22 cellular contexts compared by ENCODE assay signal in the genomic region with DNA sequence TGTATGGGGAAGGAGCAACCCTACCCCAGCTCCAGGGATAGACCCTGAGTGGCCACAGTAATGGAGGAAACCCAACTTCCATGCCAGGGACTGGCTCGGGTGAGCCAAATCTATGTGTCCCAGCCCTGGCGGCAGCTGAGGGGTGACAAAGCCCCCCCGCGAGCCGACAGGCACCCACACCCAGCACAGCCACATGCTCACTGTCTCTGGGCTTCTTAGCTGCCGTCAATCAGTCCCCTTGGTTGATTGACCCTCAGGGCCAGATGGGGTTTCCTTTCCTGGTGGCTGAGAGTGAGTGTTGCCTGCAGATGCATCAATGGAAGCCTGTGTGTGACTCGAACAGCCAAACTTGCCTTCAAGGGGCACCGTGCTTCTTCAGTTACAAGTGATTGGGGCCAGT. TPM values are rescaled to one million over a fixed set of nuclear protein-coding genes. Genes with fewer than 3 reads are reported as not detected.
A peak's percentile ranks its signal among the peaks of the same experiment; 100 is the strongest.
DNase-seq lines count a peak whose midpoint lies in the region; ATAC-seq and TF ChIP-seq lines count a peak whose summit lies in the region.
"Had no signal": no experiment of that assay in that cellular context is flagged by ENCODE, and none has a peak within 500 bp of the region (broad histone marks: within the 10 kb centered on the region; RNA-seq: fewer than 3 reads in every experiment).

No MANE protein-coding gene starts in this region.

- in situ Hi-C loops in mammary epithelial cell (cut with MboI; ENCODE audit: low sequenced_read_pairs in 2 of 2): no loop called here

- no peak overlapping the region for H2AK5ac ChIP-seq in mesenchymal stem cell (ENCODE audit: low read length, severe bottlenecking)

- TF ChIP-seq CTCF in coronary artery (IDR thresholded peaks at IDR 0.05): no peak
- no peak for TF ChIP-seq CTCF in sigmoid colon (IDR thresholded peaks at IDR 0.05)
- TF ChIP-seq CTCF in PC-3 (conservative IDR thresholded peaks at IDR 0.05; ENCODE audit: low read depth, low read length): no peak
- TF ChIP-seq CTCF in mammary epithelial cell (conservative IDR thresholded peaks at IDR 0.05 in 1 of 2, IDR thresholded peaks at IDR 0.05 in 1 of 2; ENCODE audit: extremely low read depth in 1 of 2, insufficient read depth in 1 of 2, low read depth in 1 of 2, low read length in 2 of 2): no peak

- no peak overlapping the region for H4K8ac ChIP-seq in mesenchymal stem cell (ENCODE audit: low read length)

- H4K20me1 ChIP-seq in PC-3 (ENCODE audit: low read length) (no peaks in the 10 kb centered on the region), mammary epithelial cell (ENCODE audit: insufficient read depth, low read length) (no peaks in the 10 kb centered on the region)

- no peak overlapping the region for H4K91ac ChIP-seq in mesenchymal stem cell (ENCODE audit: low read length)

- H3K27ac ChIP-seq in coronary artery (no peak overlapping the region), mesenchymal stem cell (ENCODE audit: low read length, poor library complexity, severe bottlenecking) (no peak overlapping the region), sigmoid colon (no peak overlapping the region), PC-3 (ENCODE audit: low read length) (no peak overlapping the region), mammary epithelial cell (ENCODE audit: insufficient read depth, low read depth, low read length) (no peak overlapping the region)
- H3K27ac ChIP-seq: A549 had no signal

- no peak overlapping the region for H2BK5ac ChIP-seq in mesenchymal stem cell (ENCODE audit: low read depth, low read length, poor library complexity, severe bottlenecking)

- no peak overlapping the region for H2BK12ac ChIP-seq in mesenchymal stem cell (ENCODE audit: low read length in 2 of 2)

- TF ChIP-seq POLR2A in sigmoid colon (IDR thresholded peaks at IDR 0.05): no peak

- H2AFZ ChIP-seq in mesenchymal stem cell (ENCODE audit: low read depth, low read length) (no peak overlapping the region), PC-3 (ENCODE audit: low read length) (no peak overlapping the region), mammary epithelial cell (ENCODE audit: low read depth, low read length) (no peak overlapping the region)

- no peak overlapping the region for H2BK120ac ChIP-seq in mesenchymal stem cell (ENCODE audit: low read depth, low read length)

- H3K9me2 ChIP-seq in PC-3 (replicated peaks; ENCODE audit: low read length): no peaks in the 10 kb centered on the region

- H3K79me2 ChIP-seq in PC-3 (ENCODE audit: low read length) (no peaks in the 10 kb centered on the region), mammary epithelial cell (ENCODE audit: insufficient read depth, low read length) (no peaks in the 10 kb centered on the region)

- H3K18ac ChIP-seq in mesenchymal stem cell (ENCODE audit: low read depth in 1 of 2, low read length in 2 of 2): no peak overlapping the region

- H3K36me3 ChIP-seq in H7 (replicated peaks; ENCODE audit: control insufficient read depth, insufficient read depth, low read length): no peaks in the 10 kb centered on the region
- H3K36me3 ChIP-seq in mesenchymal stem cell (ENCODE audit: control insufficient read depth in 1 of 2, insufficient read depth in 2 of 2, low read depth in 1 of 2, low read length in 2 of 2): no peaks in the 10 kb centered on the region
- no peaks in the 10 kb centered on the region for H3K36me3 ChIP-seq in sigmoid colon
- H3K36me3 ChIP-seq in PC-3 (ENCODE audit: low read depth, low read length): no peaks in the 10 kb centered on the region
- H3K36me3 ChIP-seq in mammary epithelial cell (ENCODE audit: insufficient read depth, low read length): no peaks in the 10 kb centered on the region
- H3K36me3 ChIP-seq: BE2C, MG63 had no signal

- no peak overlapping the region for H3K23ac ChIP-seq in mesenchymal stem cell (ENCODE audit: low read length in 2 of 2)

- no peaks in the 10 kb centered on the region for H3K9me3 ChIP-seq in mesenchymal stem cell (ENCODE audit: control insufficient read depth, low read length)
- no peaks in the 10 kb centered on the region for H3K9me3 ChIP-seq in sigmoid colon
- no peaks in the 10 kb centered on the region for H3K9me3 ChIP-seq in PC-3 (ENCODE audit: low read length)
- H3K9me3 ChIP-seq in mammary epithelial cell (replicated peaks; ENCODE audit: insufficient read depth, low read length): no peaks in the 10 kb centered on the region
- H3K9me3 ChIP-seq: A549, BE2C, Caco-2, MG63 had no signal

- no peak overlapping the region for H3K4me3 ChIP-seq in H7 (ENCODE audit: insufficient read depth, low read depth, low read length)
- no peak overlapping the region for H3K4me3 ChIP-seq in coronary artery
- H3K4me3 ChIP-seq in mesenchymal stem cell (ENCODE audit: insufficient read depth in 1 of 2, low read depth in 1 of 2, low read length in 2 of 2): no peak overlapping the region
- no peak overlapping the region for H3K4me3 ChIP-seq in sigmoid colon
- H3K4me3 ChIP-seq in PC-3 (ENCODE audit: low read length): no peak overlapping the region
- H3K4me3 ChIP-seq in mammary epithelial cell (replicated peaks in 1 of 3; ENCODE audit: insufficient read depth in 1 of 3, low read depth in 2 of 3, low read length in 3 of 3): no peak overlapping the region
- H3K4me3 ChIP-seq: A549, MG63 had no signal

- CTCF ChIA-PET in PC-3 (lab: Charles Lee): no interaction called here
- CTCF ChIA-PET in mammary epithelial cell (lab: Charles Lee; ENCODE audit: low non-redundant PET): no interaction called here

- POLR2A ChIA-PET in PC-3 (lab: Charles Lee; ENCODE audit: unreplicated experiment): no interaction called here

- H3K27me3 ChIP-seq in H7 (ENCODE audit: control insufficient read depth, insufficient read depth, low read length) (peaks cover 62% of the 10 kb centered on the region), mesenchymal stem cell (ENCODE audit: control insufficient read depth in 1 of 2, insufficient read depth in 1 of 2, low read length in 2 of 2) (peaks cover 32 to 78% of the 10 kb centered on the region in 2 experiments), sigmoid colon (peaks cover 23 to 96% (median 62%) of the 10 kb centered on the region in 3 donors), PC-3 (ENCODE audit: low read length) (peaks cover 7% of the 10 kb centered on the region; the same call in 1 of the 2 replicates), mammary epithelial cell (ENCODE audit: insufficient read depth, low read length) (peaks cover 27% of the 10 kb centered on the region)

- intact Hi-C loops in sigmoid colon (cut with DNase I) (no loop called here), PC-3 (cut with micrococcal nuclease) (no loop called here), mammary epithelial cell (cut with micrococcal nuclease) (no loop called here)

- DNase-seq in H7 (peak; percentile 35), coronary artery (ENCODE audit: low spot score) (peak; percentile 52), mesenchymal stem cell (no peak), sigmoid colon (peak; percentile 34), PC-3 (no peak), CD1c-positive myeloid dendritic cell (ENCODE audit: extremely low spot score) (no peak), mammary epithelial cell (no peak), NCI-H2196 (lab: John Stamatoyannopoulos, UW; ENCODE audit: unreplicated experiment) (no peak)
- DNase-seq: BE2C; Caco-2; CD4-positive, alpha-beta memory T cell; DMS153; MG63; NCI-H1417; NCI-H1694 treated with DMSO at 0.1 percent for 48 hours; NCI-H2081 treated with DMSO at 0.1 percent for 48 hours; NCI-H446 treated with DMSO at 0.1 percent for 48 hours; NCI-H69; NK-92 treated with Interleukin-12 subunit alpha and Interleukin-12 subunit beta, amount 100 ng/mL, for 24 hours had no signal

- BruUV-seq in PC-3 (replicated peaks; lab: Mats Ljungman, UMichigan): no TSS peak
- no TSS peak for BruUV-seq in mammary epithelial cell (replicated peaks; lab: Mats Ljungman, UMichigan)

- dilution Hi-C loops in mammary epithelial cell (cut with HindIII; ENCODE audit: low sequenced_read_pairs): no loop called here

- H3K4me1 ChIP-seq in mesenchymal stem cell (ENCODE audit: control insufficient read depth, insufficient read depth, low read depth, low read length) (peaks cover 36% of the 10 kb centered on the region), sigmoid colon (peaks cover 0 to 24% (median 21%) of the 10 kb centered on the region in 4 donors), PC-3 (ENCODE audit: insufficient read depth, low read length) (no peaks in the 10 kb centered on the region), mammary epithelial cell (ENCODE audit: insufficient read depth, low read length) (peaks cover 13% of the 10 kb centered on the region)

- no peak for TF ChIP-seq EP300 in sigmoid colon (IDR thresholded peaks at IDR 0.05)

- H3K4ac ChIP-seq in mesenchymal stem cell (ENCODE audit: low read depth in 1 of 2, low read length in 2 of 2): no peak overlapping the region

- H2BK15ac ChIP-seq in mesenchymal stem cell (ENCODE audit: low read depth, poor library complexity, severe bottlenecking): peak overlapping the region; percentile 8

- no peak overlapping the region for H3K4me2 ChIP-seq in mesenchymal stem cell (ENCODE audit: low read length, poor library complexity, severe bottlenecking)
- no peak overlapping the region for H3K4me2 ChIP-seq in PC-3 (ENCODE audit: low read length)
- no peak overlapping the region for H3K4me2 ChIP-seq in mammary epithelial cell (ENCODE audit: insufficient read depth, low read depth, low read length)
- H3K4me2 ChIP-seq: A549 had no signal

- no peak for ATAC-seq in PC-3
- ATAC-seq: A549, Panc1, SK-N-SH treated with all-trans-retinoic acid at 6 μM for 48 hours had no signal

- H3K9ac ChIP-seq in mesenchymal stem cell (ENCODE audit: low read length) (no peak overlapping the region), PC-3 (ENCODE audit: low read length) (no peak overlapping the region), mammary epithelial cell (ENCODE audit: insufficient read depth, low read length) (no peak overlapping the region)

- no peak overlapping the region for H3K14ac ChIP-seq in mesenchymal stem cell (ENCODE audit: low read length in 2 of 2)

- H3K79me1 ChIP-seq in mesenchymal stem cell (replicated peaks; ENCODE audit: low read length, poor library complexity, severe bottlenecking): no peaks in the 10 kb centered on the region

- WGBS in mesenchymal stem cell: 88% methylated on average over 7 of the region's 8 CpGs
- 78 to 79% methylated on average over 8 of the region's 8 CpGs for WGBS in sigmoid colon, 2 donors
- WGBS in mammary epithelial cell (ENCODE audit: low coverage, missing lambda C conversion rate): 85% methylated on average over 7 of the region's 8 CpGs

- H3F3A ChIP-seq in PC-3 (ENCODE audit: low read length, unreplicated experiment): no peaks in the 10 kb centered on the region

RNA-seq across cellular contexts. Expression of gene OCA2, which starts 2.1 kb away (rescaled TPM):
- total RNA-seq in H7 (2014; rRNA removed; shearing (Covaris generic)): 0.21 and 0.37 TPM in 2 replicates
- polyA plus RNA-seq in mesenchymal stem cell (2013, experiment 1 of 2): 0.04 TPM
- 0.07 TPM for polyA plus RNA-seq in mesenchymal stem cell (2013, experiment 2 of 2)
- total RNA-seq in sigmoid colon: under 1 TPM in 1 of 4 donors, not detected in 3; 0.36 TPM
- polyA plus RNA-seq in sigmoid colon: under 1 TPM in 1 of 3 donors, not detected in 2; 0.41 TPM
- not detected in 2 replicates for total RNA-seq in PC-3 (2014; rRNA removed)
- under 1 TPM in 1 of 2 donors, not detected in 1; 0.33 TPM for total RNA-seq in mammary epithelial cell
- polyA plus RNA-seq in mammary epithelial cell: not detected
- polyA minus RNA-seq in mammary epithelial cell: not detected
- total RNA-seq: CD4-positive, alpha-beta memory T cell had no signal
- polyA plus RNA-seq: CD4-positive, alpha-beta memory T cell had no signal

Comparison
In these comparisons a context has a peak if more than half of its experiments do, and no peak if none do; other contexts are left out.
1. DNase-seq: peak in H7 (single experiment), coronary artery (single experiment) and sigmoid colon (single experiment); none in mesenchymal stem cell (single experiment), PC-3 (single experiment), CD1c-positive myeloid dendritic cell (single experiment), mammary epithelial cell (single experiment) and NCI-H2196 (single experiment).